Comparison of ENCODE assay signal across 9 cellular contexts in genomic region chr7:52779004-52779403, GRCh38.
"Had no signal": no experiment of that assay in that cellular context is flagged by ENCODE, and none has a peak within 500 bp of the region (broad histone marks: within the 10 kb centered on the region; RNA-seq: fewer than 3 reads in every experiment).

No MANE protein-coding gene starts in this region.

- H3K36me3 ChIP-seq: HAP-1 had no signal

- ATAC-seq: HCT116, HepG2 had no signal

- H3K27ac ChIP-seq: GM23248, HL-60 had no signal

- FAIRE-seq: HepG2 had no signal

- H3K4me1 ChIP-seq: HAP-1 had no signal

- H3K9me3 ChIP-seq: HAP-1 had no signal

- H3K9ac ChIP-seq: GM23248 had no signal

- DNase-seq: GM23248, GOT3, H7, HFFc6, KBM-7 had no signal

- H3K4me3 ChIP-seq: GM23248, HAP-1 had no signal
